Comparison of ENCODE assay signal across 8 cellular contexts in the genomic region with DNA sequence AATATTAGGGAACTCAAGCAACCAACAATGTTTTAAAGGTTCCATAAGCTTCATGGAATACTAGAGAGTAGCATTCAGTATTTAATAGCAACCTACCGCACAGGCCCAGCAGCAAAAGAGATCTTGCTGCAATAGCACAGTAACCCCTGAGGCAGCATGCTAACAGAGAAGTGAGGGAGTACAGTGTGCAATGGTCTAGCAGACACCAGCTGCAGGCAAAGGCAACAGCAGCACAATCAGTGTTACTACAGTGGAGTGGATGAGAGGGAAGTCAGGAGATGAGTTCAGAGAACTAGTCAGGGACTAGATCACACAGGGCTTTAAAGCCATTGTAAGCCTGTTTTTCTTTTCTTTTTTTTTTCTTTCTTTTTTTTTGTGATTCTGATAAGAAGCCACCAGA. TPM values are rescaled to one million over a fixed set of nuclear protein-coding genes. Genes with fewer than 3 reads are reported as not detected.
A peak's percentile ranks its signal among the peaks of the same experiment; 100 is the strongest.
DNase-seq lines count a peak whose midpoint lies in the region; ATAC-seq and TF ChIP-seq lines count a peak whose summit lies in the region.

No MANE protein-coding gene starts in this region.

- no peak overlapping the region for H3K4me3 ChIP-seq in fibroblast of mammary gland (ENCODE audit: control insufficient read depth, low read depth, low read length)
- no peak overlapping the region for H3K4me3 ChIP-seq in spleen

- WGBS in spleen, 5 donors, result 67 to 85% (median 72%) methylated on average over 1 of the region's 1 CpG

- H3K36me3 ChIP-seq in spleen, result no peaks in the 10 kb centered on the region

- peak; percentile 33 for ATAC-seq in GM19397 (IDR thresholded peaks at IDR 0.05; ENCODE audit: unreplicated experiment)
- ATAC-seq in HG03558 (IDR thresholded peaks at IDR 0.05; ENCODE audit: extremely low read depth, unreplicated experiment), result peak; percentile 36

- peak overlapping the region in 6 of 8 donors; percentile 36 to 94 (median 90) for H3K27ac ChIP-seq in spleen

- no peaks in the 10 kb centered on the region for H3K9me3 ChIP-seq in spleen

- intact Hi-C loops in spleen (cut with DNase I; ENCODE audit: low total_unique reads), result no loop called here

- H3K4me1 ChIP-seq in spleen, result peaks cover 8 to 61% (median 45%) of the 10 kb centered on the region in 6 donors

- TF ChIP-seq CTCF in fibroblast of mammary gland (conservative IDR thresholded peaks at IDR 0.05; ENCODE audit: control insufficient read depth, insufficient read depth, low read depth, low read length), result no peak
- TF ChIP-seq CTCF in spleen (IDR thresholded peaks at IDR 0.05 in 8 of 11, conservative IDR thresholded peaks at IDR 0.05 in 3 of 11), result no peak

- peak; percentile 60 for DNase-seq in AG08395 (ENCODE audit: low spot score)
- DNase-seq in fibroblast of mammary gland (ENCODE audit: low read depth), result peak; percentile 47
- DNase-seq in spleen, result peak; percentile 62
- no peak for DNase-seq in GDM1 (lab: John Stamatoyannopoulos, UW)
- DNase-seq in occipital lobe (lab: John Stamatoyannopoulos, UW), result no peak
- no peak for DNase-seq in NCI-H1694 (lab: John Stamatoyannopoulos, UW)

- H3K27me3 ChIP-seq in spleen (replicated peaks in 1 of 7), result no peaks in the 10 kb centered on the region

- no peak for TF ChIP-seq POLR2A in spleen (IDR thresholded peaks at IDR 0.05)

RNA-seq across cellular contexts. Expression of a gene that starts 2.8 kb away (rescaled TPM):
- total RNA-seq in spleen (1 to 10 TPM; 5.1 to 9.2 (median 7.9) TPM), occipital lobe (0.94 TPM)
- polyA plus RNA-seq in spleen, result 1 to 10 TPM; 2.9 to 4.2 (median 2.9) TPM

RNA-seq across cellular contexts. Expression of a gene that starts 26.3 kb away (rescaled TPM):
- total RNA-seq in spleen (10 to 100 TPM; 56.7 to 70.9 (median 68.6) TPM), occipital lobe (125 TPM)
- 10 to 100 TPM in 2 of 3 donors, 1 to 10 TPM in 1; 8.4 to 13.7 (median 12.5) TPM for polyA plus RNA-seq in spleen

RNA-seq across cellular contexts. Expression of a gene that starts 54.9 kb away (rescaled TPM):
- total RNA-seq in spleen (10 to 100 TPM; 15.1 to 22.7 (median 18.3) TPM), occipital lobe (73.3 TPM)
- polyA plus RNA-seq in spleen, result 1 to 10 TPM; 3.1 to 5.0 (median 3.8) TPM

Comparison
In these comparisons a context has a peak if more than half of its experiments do, and no peak if none do; other contexts are left out.
1. DNase-seq: peak in AG08395 (single experiment), fibroblast of mammary gland (single experiment) and spleen (single experiment); none in GDM1 (single experiment), occipital lobe (single experiment) and NCI-H1694 (single experiment).